In the genomic region with DNA sequence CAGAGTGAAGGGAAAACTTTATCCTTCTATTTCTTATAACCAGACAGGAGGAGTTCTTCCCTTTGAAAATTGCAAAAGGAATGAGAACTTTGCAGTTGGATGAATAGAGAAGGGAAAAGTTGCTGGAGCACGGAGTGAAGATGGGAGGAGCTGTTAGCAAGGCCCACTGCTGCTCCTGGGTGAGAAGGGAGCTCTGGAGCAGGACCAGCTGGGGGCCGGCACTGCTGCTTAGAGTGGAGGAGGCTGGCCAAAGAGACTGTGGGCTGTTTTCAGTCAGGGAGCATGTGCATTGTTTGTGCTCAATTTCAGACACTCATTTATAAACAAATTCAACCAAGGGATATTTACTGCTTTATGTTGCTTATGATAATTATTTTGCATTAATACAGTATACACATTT, we compare ENCODE assay signal across 19 cellular contexts.
DNase-seq lines count a peak whose midpoint lies in the region; ATAC-seq, FAIRE-seq and TF ChIP-seq lines count a peak whose summit lies in the region.
"Had no signal": no experiment of that assay in that cellular context is flagged by ENCODE, and none has a peak within 500 bp of the region (broad histone marks: within the 10 kb centered on the region; RNA-seq: fewer than 3 reads in every experiment).

No MANE protein-coding gene starts in this region.

- H3K4me3 ChIP-seq in H7 (ENCODE audit: insufficient read depth, low read depth, low read length) (no peak overlapping the region), neural progenitor cell (no peak overlapping the region), kidney (ENCODE audit: low read length in 2 of 2) (no peak overlapping the region)
- H3K4me3 ChIP-seq: GM23248, MG63, SJSA1 had no signal

- no peaks in the 10 kb centered on the region for H4K20me1 ChIP-seq in neural progenitor cell (ENCODE audit: low read depth)

- H3K9ac ChIP-seq in neural progenitor cell, result no peak overlapping the region
- no peak overlapping the region for H3K9ac ChIP-seq in kidney (ENCODE audit: low read length in 2 of 2)
- H3K9ac ChIP-seq: GM23248, KMS-11 had no signal

- H3K4me1 Mint-ChIP-seq in T-helper 17 cell, result peaks cover 13% of the 10 kb centered on the region
- H3K4me1 Mint-ChIP-seq in glutamatergic neuron (ENCODE audit: low read depth, unreplicated experiment), result no peaks in the 10 kb centered on the region
- H3K4me1 Mint-ChIP-seq in neural progenitor cell, result peaks cover 6% of the 10 kb centered on the region

- H3K27ac ChIP-seq in neural progenitor cell (no peak overlapping the region), kidney (ENCODE audit: low read depth in 2 of 2, low read length in 2 of 2) (no peak overlapping the region)
- H3K27ac ChIP-seq: GM23248, KMS-11, SJSA1 had no signal

- intact Hi-C loops in kidney (cut with DNase I), result no loop called here

- peaks cover 7% of the 10 kb centered on the region for H3K4me1 ChIP-seq in neural progenitor cell
- H3K4me1 ChIP-seq in kidney (ENCODE audit: control insufficient read depth in 1 of 2, insufficient read depth in 1 of 2, low read depth in 1 of 2, low read length in 2 of 2), result no peaks in the 10 kb centered on the region
- H3K4me1 ChIP-seq: SJSA1 had no signal

- H3K9me3 ChIP-seq in T-helper 17 cell (ENCODE audit: control insufficient read depth, low read length, poor library complexity, severe bottlenecking) (no peaks in the 10 kb centered on the region), neural progenitor cell (ENCODE audit: low read depth) (no peaks in the 10 kb centered on the region), kidney (ENCODE audit: control insufficient read depth in 1 of 2, low read length in 2 of 2) (no peaks in the 10 kb centered on the region)
- H3K9me3 ChIP-seq: MG63, SJSA1 had no signal

- TF ChIP-seq CTCF in glutamatergic neuron (IDR thresholded peaks at IDR 0.05; ENCODE audit: partially characterized antibody, unreplicated experiment) (no peak), neural progenitor cell (IDR thresholded peaks at IDR 0.05) (no peak), kidney (IDR thresholded peaks at IDR 0.05; ENCODE audit: borderline replicate concordance, extremely low read depth, insufficient read depth) (no peak)

- no peak for FAIRE-seq in kidney (lab: Jason Lieb, UNC)

- no peak overlapping the region for H3K4me2 ChIP-seq in neural progenitor cell
- H3K4me2 ChIP-seq: KMS-11 had no signal

- H3K36me3 ChIP-seq in H7 (replicated peaks; ENCODE audit: control insufficient read depth, insufficient read depth, low read length) (peaks cover 3% of the 10 kb centered on the region; the same call in 1 of the 2 replicates), neural progenitor cell (no peaks in the 10 kb centered on the region), kidney (ENCODE audit: control insufficient read depth in 1 of 2, insufficient read depth in 2 of 2, low read length in 2 of 2) (peaks cover 0 to 2% of the 10 kb centered on the region in 2 donors)
- H3K36me3 ChIP-seq: MG63, SJSA1 had no signal

- H3K27ac Mint-ChIP-seq in T-helper 17 cell, result peak overlapping the region; percentile 27
- no peak overlapping the region for H3K27ac Mint-ChIP-seq in glutamatergic neuron (ENCODE audit: unreplicated experiment)
- H3K27ac Mint-ChIP-seq in neural progenitor cell, result no peak overlapping the region
- H3K27ac Mint-ChIP-seq: HFFc6 had no signal

- no peak for ATAC-seq in T-helper 17 cell

- H2AFZ ChIP-seq in neural progenitor cell (replicated peaks), result no peak overlapping the region
- H2AFZ ChIP-seq: GM23248 had no signal

- H3K27me3 ChIP-seq in H7 (ENCODE audit: control insufficient read depth, insufficient read depth, low read length) (no peaks in the 10 kb centered on the region), neural progenitor cell (no peaks in the 10 kb centered on the region)
- H3K27me3 ChIP-seq: MG63, SJSA1 had no signal

- no peaks in the 10 kb centered on the region for H3K79me2 ChIP-seq in neural progenitor cell (ENCODE audit: low read depth)

- peak; percentile 49 for DNase-seq in H7
- DNase-seq in T-helper 17 cell, result no peak
- peak; percentile 36 for DNase-seq in glutamatergic neuron
- peak; percentile 18 for DNase-seq in neural progenitor cell (ENCODE audit: low spot score)
- no peak for DNase-seq in germinal center (ENCODE audit: low spot score)
- no peak for DNase-seq in kidney
- no peak for DNase-seq in ACHN
- DNase-seq: CD8-positive, alpha-beta memory T cell; GM23248; HFFc6; MG63; NCI-H1105; NCI-H187; NCI-H2171 treated with DMSO at 0.1 percent for 48 hours; NK-92 treated with Interleukin-12 subunit alpha and Interleukin-12 subunit beta, amount 100 ng/mL, for 24 hours; OCI-M1; RPMI8226 had no signal

- no peaks in the 10 kb centered on the region for H3K9me3 Mint-ChIP-seq in glutamatergic neuron (ENCODE audit: unreplicated experiment)
- H3K9me3 Mint-ChIP-seq in neural progenitor cell, result no peaks in the 10 kb centered on the region
- H3K9me3 Mint-ChIP-seq: CD8-positive, alpha-beta memory T cell; HFFc6 had no signal

- H3K36me3 Mint-ChIP-seq in T-helper 17 cell (ENCODE audit: low read depth) (peaks cover 10% of the 10 kb centered on the region), glutamatergic neuron (ENCODE audit: unreplicated experiment) (no peaks in the 10 kb centered on the region), neural progenitor cell (peaks cover 14% of the 10 kb centered on the region)

- H3K27me3 Mint-ChIP-seq in T-helper 17 cell (no peaks in the 10 kb centered on the region), glutamatergic neuron (ENCODE audit: unreplicated experiment) (no peaks in the 10 kb centered on the region), neural progenitor cell (ENCODE audit: insufficient read depth, low read depth) (no peaks in the 10 kb centered on the region)
- H3K27me3 Mint-ChIP-seq: CD8-positive, alpha-beta memory T cell had no signal

- in situ Hi-C loops in ACHN (cut with HindIII; ENCODE audit: low pct_ligation_motif_present, low pct_unique_long_range_greater_than_20kb, low sequenced_read_pairs), result no loop called here

- H3K4me3 Mint-ChIP-seq in T-helper 17 cell (no peak overlapping the region), glutamatergic neuron (ENCODE audit: unreplicated experiment) (no peak overlapping the region), neural progenitor cell (no peak overlapping the region)
- H3K4me3 Mint-ChIP-seq: CD8-positive, alpha-beta memory T cell; HFFc6 had no signal

- H3F3A ChIP-seq in neural progenitor cell (ENCODE audit: low read depth), result peaks cover 4% of the 10 kb centered on the region

Comparison
In these comparisons a context has a peak if more than half of its experiments do, and no peak if none do; other contexts are left out.
1. DNase-seq: peak in H7 (single experiment), glutamatergic neuron (single experiment) and neural progenitor cell (single experiment); none in T-helper 17 cell (0 of 3), germinal center (single experiment), kidney (single experiment) and ACHN (single experiment).